ENCODE assay signal across 9 cellular contexts in genomic region chr2:172985139-172985874, GRCh38.
DNase-seq lines count a peak whose midpoint lies in the region; ATAC-seq and FAIRE-seq lines count a peak whose summit lies in the region.
"Had no signal": no experiment of that assay in that cellular context is flagged by ENCODE, and none has a peak within 500 bp of the region (broad histone marks: within the 10 kb centered on the region; RNA-seq: fewer than 3 reads in every experiment).

No MANE protein-coding gene starts in this region.

- H3K9me3 Mint-ChIP-seq in stimulated activated naive CD8-positive, alpha-beta T cell treated with anti-CD3 and anti-CD28 coated beads, Interleukin-15, amount 100 ng/mL, for 72 hours, result no peaks in the 10 kb centered on the region
- H3K9me3 Mint-ChIP-seq in T-cell, result no peaks in the 10 kb centered on the region
- H3K9me3 Mint-ChIP-seq in activated T-helper 2 cell treated with anti-CD3 and anti-CD28 coated beads, Interferon-gamma antibody, Interleukin-2, Interleukin-4, amounts not matched to agents 10 μg/mL and 5 μg/mL and 100 μg/mL, durations not matched to agents 14 hours and 24 hours and 36 hours, result no peaks in the 10 kb centered on the region

- H3K27ac Mint-ChIP-seq in stimulated activated naive CD8-positive, alpha-beta T cell treated with anti-CD3 and anti-CD28 coated beads, Interleukin-15, amount 100 ng/mL, for 72 hours, result peak overlapping the region; percentile 74 to 86
- peak overlapping the region in 1 of 2 donors; percentile 16 for H3K27ac Mint-ChIP-seq in T-cell
- H3K27ac Mint-ChIP-seq in activated T-helper 2 cell treated with anti-CD3 and anti-CD28 coated beads, Interferon-gamma antibody, Interleukin-2, Interleukin-4, amounts not matched to agents 10 μg/mL and 5 μg/mL and 100 μg/mL, durations not matched to agents 14 hours and 24 hours and 36 hours, result no peak overlapping the region

- peaks cover 21% of the 10 kb centered on the region for H3K4me1 Mint-ChIP-seq in stimulated activated naive CD8-positive, alpha-beta T cell treated with anti-CD3 and anti-CD28 coated beads, Interleukin-15, amount 100 ng/mL, for 72 hours
- peaks cover 0 to 7% (median 4%) of the 10 kb centered on the region in 3 donors for H3K4me1 Mint-ChIP-seq in T-cell
- H3K4me1 Mint-ChIP-seq in activated T-helper 2 cell treated with anti-CD3 and anti-CD28 coated beads, Interferon-gamma antibody, Interleukin-2, Interleukin-4, amounts not matched to agents 10 μg/mL and 5 μg/mL and 100 μg/mL, durations not matched to agents 14 hours and 24 hours and 36 hours (ENCODE audit: low read depth), result peaks cover 11% of the 10 kb centered on the region

- peaks cover 7% of the 10 kb centered on the region for H3K27me3 Mint-ChIP-seq in stimulated activated naive CD8-positive, alpha-beta T cell treated with anti-CD3 and anti-CD28 coated beads, Interleukin-15, amount 100 ng/mL, for 72 hours
- peaks cover 0 to 9% of the 10 kb centered on the region in 2 donors for H3K27me3 Mint-ChIP-seq in T-cell
- peaks cover 14% of the 10 kb centered on the region for H3K27me3 Mint-ChIP-seq in activated T-helper 2 cell treated with anti-CD3 and anti-CD28 coated beads, Interferon-gamma antibody, Interleukin-2, Interleukin-4, amounts not matched to agents 10 μg/mL and 5 μg/mL and 100 μg/mL, durations not matched to agents 14 hours and 24 hours and 36 hours (ENCODE audit: low read depth)

- peak; percentile 64 for FAIRE-seq in RCC 7860 (lab: Jason Lieb, UNC)

- POLR2A ChIA-PET in T-cell (lab: Charles Lee), result no interaction called here

- intact Hi-C loops in activated T-helper 2 cell treated with anti-CD3 and anti-CD28 coated beads, Interferon-gamma antibody, Interleukin-2, Interleukin-4, amounts not matched to agents 10 μg/mL and 5 μg/mL and 100 μg/mL, durations not matched to agents 14 hours and 24 hours and 36 hours (cut with micrococcal nuclease), result no loop called here

- peak overlapping the region in 1 of 2 donors; percentile 52 for H3K4me3 Mint-ChIP-seq in stimulated activated naive CD8-positive, alpha-beta T cell treated with anti-CD3 and anti-CD28 coated beads, Interleukin-15, amount 100 ng/mL, for 72 hours
- no peak overlapping the region for H3K4me3 Mint-ChIP-seq in T-cell
- H3K4me3 Mint-ChIP-seq in activated T-helper 2 cell treated with anti-CD3 and anti-CD28 coated beads, Interferon-gamma antibody, Interleukin-2, Interleukin-4, amounts not matched to agents 10 μg/mL and 5 μg/mL and 100 μg/mL, durations not matched to agents 14 hours and 24 hours and 36 hours (ENCODE audit: low read depth), result no peak overlapping the region

- H3K36me3 Mint-ChIP-seq in T-cell, result no peaks in the 10 kb centered on the region
- H3K36me3 Mint-ChIP-seq in activated T-helper 2 cell treated with anti-CD3 and anti-CD28 coated beads, Interferon-gamma antibody, Interleukin-2, Interleukin-4, amounts not matched to agents 10 μg/mL and 5 μg/mL and 100 μg/mL, durations not matched to agents 14 hours and 24 hours and 36 hours (ENCODE audit: low read depth), result no peaks in the 10 kb centered on the region

- CTCF ChIA-PET in T-cell (lab: Charles Lee), result interaction anchor here in 1 of 2 donors (1.1 kb wide), 1 partner anchor 13 kb away, joined by 3 read pairs; no protein-coding TSS in a partner anchor

- DNase-seq in activated CD4-positive, alpha-beta T cell treated with anti-CD3 and anti-CD28 coated beads for 48 hours, result peak; percentile 19
- no peak for DNase-seq in activated CD4-positive, alpha-beta T cell treated with anti-CD3 and anti-CD28 coated beads for 1 hour
- DNase-seq in RCC 7860 (ENCODE audit: low spot score) (peak; percentile 46), glomerular visceral epithelial cell (ENCODE audit: extremely low spot score) (peak; percentile 69), T-cell (no peak), NCI-H1694 (lab: John Stamatoyannopoulos, UW) (no peak)
- DNase-seq in stimulated activated naive CD8-positive, alpha-beta T cell treated with anti-CD3 and anti-CD28 coated beads, Interleukin-15, amount 100 ng/mL, for 72 hours, result no peak
- DNase-seq in activated T-helper 2 cell treated with anti-CD3 and anti-CD28 coated beads, Interferon-gamma antibody, Interleukin-2, Interleukin-4, amounts not matched to agents 10 μg/mL and 5 μg/mL and 100 μg/mL, durations not matched to agents 14 hours and 24 hours and 36 hours (ENCODE audit: low spot score), result no peak
- DNase-seq: NCI-H187 had no signal

- peak; percentile 75 for ATAC-seq in stimulated activated naive CD8-positive, alpha-beta T cell treated with anti-CD3 and anti-CD28 coated beads, Interleukin-15, amount 100 ng/mL, for 72 hours
- ATAC-seq in T-cell (replicated peaks in 1 of 4), result no peak

Comparison
In these comparisons a context has a peak if more than half of its experiments do, and no peak if none do; other contexts are left out.
1. DNase-seq: peak in activated CD4-positive, alpha-beta T cell treated with anti-CD3 and anti-CD28 coated beads for 48 hours (single experiment), RCC 7860 (single experiment) and glomerular visceral epithelial cell (single experiment); none in activated CD4-positive, alpha-beta T cell treated with anti-CD3 and anti-CD28 coated beads for 1 hour (single experiment), stimulated activated naive CD8-positive, alpha-beta T cell treated with anti-CD3 and anti-CD28 coated beads, Interleukin-15, amount 100 ng/mL, for 72 hours (0 of 2), T-cell (0 of 34), NCI-H1694 (single experiment) and activated T-helper 2 cell treated with anti-CD3 and anti-CD28 coated beads, Interferon-gamma antibody, Interleukin-2, Interleukin-4, amounts not matched to agents 10 μg/mL and 5 μg/mL and 100 μg/mL, durations not matched to agents 14 hours and 24 hours and 36 hours (single experiment).